In the genomic region with DNA sequence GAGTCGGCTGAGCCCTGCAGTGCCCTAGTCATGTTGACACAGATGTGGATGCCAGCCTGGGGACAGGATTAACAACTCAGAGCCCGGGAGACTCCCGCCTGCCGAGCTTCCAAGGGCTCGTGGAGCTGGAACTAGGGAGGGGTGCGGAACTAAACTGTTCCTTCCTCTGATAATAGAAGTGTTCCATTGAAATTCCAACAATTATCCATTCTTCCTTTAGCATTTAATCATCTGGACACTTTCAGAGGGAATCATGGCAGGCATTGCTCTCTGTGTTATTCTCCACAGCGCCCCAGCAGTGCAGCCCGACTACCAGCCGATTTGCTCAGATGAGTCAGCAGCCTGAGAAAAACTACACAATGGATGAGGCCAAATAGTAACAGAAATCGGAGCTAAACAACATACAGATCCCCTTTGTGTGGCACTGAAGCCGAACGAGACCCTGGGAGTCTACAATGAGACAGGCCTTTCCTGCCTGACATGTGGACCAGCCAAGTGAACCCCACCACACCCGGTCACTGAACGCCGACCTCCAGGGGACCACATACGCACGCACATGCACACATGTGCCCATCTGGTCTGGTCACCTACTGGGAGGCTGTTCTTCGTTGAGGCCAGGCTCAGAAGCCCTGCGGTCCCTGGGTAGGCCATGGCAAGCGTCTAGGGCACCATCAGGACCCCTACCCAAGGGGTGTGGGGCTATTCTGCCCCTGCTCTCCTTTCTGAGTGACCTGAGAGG, we compare ENCODE assay signal across 15 cellular contexts.
DNase-seq lines count a peak whose midpoint lies in the region; ATAC-seq, FAIRE-seq and TF ChIP-seq lines count a peak whose summit lies in the region.
"Had no signal": no experiment of that assay in that cellular context is flagged by ENCODE, and none has a peak within 500 bp of the region (broad histone marks: within the 10 kb centered on the region; RNA-seq: fewer than 3 reads in every experiment).

No MANE protein-coding gene starts in this region.

- intact Hi-C loops in K562 (cut with micrococcal nuclease) = no loop called here

- H3K4me1 Mint-ChIP-seq in GM23338 = no peaks in the 10 kb centered on the region

- no peaks in the 10 kb centered on the region for H3K9me2 ChIP-seq in GM23338 (ENCODE audit: insufficient read depth)

- no peak for TF ChIP-seq POLR2A in K562 (conservative IDR thresholded peaks at IDR 0.05)

- no peak overlapping the region for H3K4me3 Mint-ChIP-seq in GM23338

- H3K9me3 Mint-ChIP-seq in GM23338 = peaks cover 10% of the 10 kb centered on the region; the same call in 2 of the 3 replicates
- peaks cover 15 to 19% of the 10 kb centered on the region in 2 donors for H3K9me3 Mint-ChIP-seq in activated naive CD4-positive, alpha-beta T cell treated with anti-CD3 and anti-CD28 coated beads, Interleukin-2, amount 50 U/mL, for 72 hours

- H4K20me1 ChIP-seq in GM23338 (replicated peaks; ENCODE audit: insufficient read depth) (no peaks in the 10 kb centered on the region), K562 (replicated peaks; ENCODE audit: control insufficient read depth, insufficient read depth, low read length) (no peaks in the 10 kb centered on the region), smooth muscle cell (ENCODE audit: low read depth) (no peaks in the 10 kb centered on the region)

- TF ChIP-seq CTCF in GM23338 (conservative IDR thresholded peaks at IDR 0.05; ENCODE audit: low read depth in 2 of 2) (no peak), K562 (IDR thresholded peaks at IDR 0.05 in 2 of 3, conservative IDR thresholded peaks at IDR 0.05 in 1 of 3; ENCODE audit: insufficient read depth in 2 of 3, low read depth in 1 of 3, low read length in 3 of 3) (no peak), smooth muscle cell (IDR thresholded peaks at IDR 0.05; ENCODE audit: borderline replicate concordance, insufficient read depth, poor library complexity, severe bottlenecking) (no peak)

- no peaks in the 10 kb centered on the region; the same call in none of the 2 replicates for H3K9me3 ChIP-seq in K562 (replicated peaks; ENCODE audit: control insufficient read depth, insufficient read depth, low read depth, low read length)
- H3K9me3 ChIP-seq in smooth muscle cell (replicated peaks; ENCODE audit: low read depth) = peaks cover 4% of the 10 kb centered on the region

- H3K27me3 ChIP-seq in GM23338 (ENCODE audit: insufficient read depth) = no peaks in the 10 kb centered on the region
- H3K27me3 ChIP-seq in K562 (ENCODE audit: control insufficient read depth in 2 of 2, insufficient read depth in 2 of 2, low read length in 2 of 2) = peaks cover 0 to 18% of the 10 kb centered on the region in 2 experiments; a peak in 3 of 5 replicates
- no peaks in the 10 kb centered on the region for H3K27me3 ChIP-seq in smooth muscle cell (ENCODE audit: low read depth)

- no peaks in the 10 kb centered on the region; the same call in 1 of the 3 replicates for H3K36me3 Mint-ChIP-seq in GM23338 (ENCODE audit: low read depth)
- peaks cover 0 to 4% of the 10 kb centered on the region in 2 donors for H3K36me3 Mint-ChIP-seq in activated naive CD4-positive, alpha-beta T cell treated with anti-CD3 and anti-CD28 coated beads, Interleukin-2, amount 50 U/mL, for 72 hours

- no peaks in the 10 kb centered on the region for H3K79me2 ChIP-seq in GM23338 (replicated peaks; ENCODE audit: insufficient read depth)
- no peaks in the 10 kb centered on the region for H3K79me2 ChIP-seq in K562 (ENCODE audit: control insufficient read depth, insufficient read depth, low read length)
- H3K79me2 ChIP-seq in smooth muscle cell (ENCODE audit: low read depth) = no peaks in the 10 kb centered on the region

- no peak overlapping the region for H3K4me3 ChIP-seq in GM23338
- H3K4me3 ChIP-seq in K562 = no peak overlapping the region
- no peak overlapping the region for H3K4me3 ChIP-seq in smooth muscle cell
- H3K4me3 ChIP-seq: HAP-1 had no signal

- peak overlapping the region; percentile 47; the same call in 1 of the 2 replicates for H2AFZ ChIP-seq in GM23338
- H2AFZ ChIP-seq in K562 (ENCODE audit: low read depth, low read length) = no peak overlapping the region
- H2AFZ ChIP-seq in smooth muscle cell (ENCODE audit: low read depth) = peak overlapping the region; percentile 23

- H3K27ac ChIP-seq in GM23338 (ENCODE audit: low read depth) (no peak overlapping the region), K562 (ENCODE audit: extremely low read depth, low read depth, low read length) (no peak overlapping the region), smooth muscle cell (ENCODE audit: low read depth) (no peak overlapping the region)

- no peak overlapping the region for H3K27ac Mint-ChIP-seq in GM23338
- H3K27ac Mint-ChIP-seq in activated naive CD4-positive, alpha-beta T cell treated with anti-CD3 and anti-CD28 coated beads, Interleukin-2, amount 50 U/mL, for 72 hours = no peak overlapping the region

- POLR2A ChIA-PET in K562 (lab: Yijun Ruan, JAX) = no interaction called here

- no peaks in the 10 kb centered on the region for H3K36me3 ChIP-seq in GM23338 (ENCODE audit: insufficient read depth)
- H3K36me3 ChIP-seq in K562 (ENCODE audit: control insufficient read depth, insufficient read depth, low read length) = no peaks in the 10 kb centered on the region
- no peaks in the 10 kb centered on the region for H3K36me3 ChIP-seq in smooth muscle cell (ENCODE audit: low read depth)
- H3K36me3 ChIP-seq: HAP-1 had no signal

- no peak for TF ChIP-seq EP300 in K562 (IDR thresholded peaks at IDR 0.05; ENCODE audit: low read length)

- no peak for FAIRE-seq in K562 (lab: Jason Lieb, UNC)

- no peak for TF ChIP-seq RAD21 in K562 (CRISPR knock-in tag; conservative IDR thresholded peaks at IDR 0.05 in 1 of 2, IDR thresholded peaks at IDR 0.05 in 1 of 2)

- DNase-seq in GM23338 (ENCODE audit: low spot score) = no peak
- DNase-seq in K562 (ENCODE audit: extremely low read depth in 1 of 4, low spot score in 3 of 4) = no peak
- DNase-seq in inferior parietal cortex (ENCODE audit: extremely low spot score) = peak; percentile 40
- DNase-seq in smooth muscle cell (lab: John Stamatoyannopoulos, UW; ENCODE audit: unreplicated experiment) = no peak
- DNase-seq in activated effector memory CD4-positive, alpha-beta T cell treated with anti-CD3 and anti-CD28 coated beads, Interleukin-2, amount 50 U/mL, for 16 hours = no peak
- DNase-seq in stimulated activated CD4-positive, alpha-beta T cell treated with anti-CD3 and anti-CD28 coated beads, Interleukin-4, amount 100 ng/mL, for 1 hour = no peak
- no peak for DNase-seq in activated naive CD4-positive, alpha-beta T cell treated with anti-CD3 and anti-CD28 coated beads, Interleukin-2, amount 50 U/mL, for 72 hours (ENCODE audit: low spot score in 2 of 2)
- DNase-seq: activated T-cell treated with anti-CD3 and anti-CD28 coated beads, Interleukin-2, amount 50 U/mL, for 1 hour; effector memory CD4-positive, alpha-beta T cell; MM.1S; NK-92 treated with Interleukin-12 subunit alpha and Interleukin-12 subunit beta, amount 100 ng/mL, for 24 hours; stimulated activated CD8-positive, alpha-beta memory T cell treated with anti-CD3 and anti-CD28 coated beads, Interleukin-4, amount 100 ng/mL, for 48 hours; SW 1271 had no signal

- no peaks in the 10 kb centered on the region for H3K27me3 Mint-ChIP-seq in GM23338 (ENCODE audit: insufficient read depth, low read depth, poor library complexity)

- ATAC-seq in GM23338 = no peak
- ATAC-seq in K562 = no peak; the same call in 2 of the 3 replicates
- no peak for ATAC-seq in HG03460 (IDR thresholded peaks at IDR 0.05; ENCODE audit: unreplicated experiment)
- ATAC-seq in activated naive CD4-positive, alpha-beta T cell treated with anti-CD3 and anti-CD28 coated beads, Interleukin-2, amount 50 U/mL, for 72 hours = no peak

- in situ Hi-C loops in K562 (cut with MboI) = no loop called here

- CTCF ChIA-PET in K562 (lab: Yijun Ruan, JAX; ENCODE audit: low intra/inter-chr PET ratio) = no interaction called here

- H3K4me1 ChIP-seq in GM23338 (ENCODE audit: insufficient read depth) (no peaks in the 10 kb centered on the region), K562 (replicated peaks in 1 of 2; ENCODE audit: control insufficient read depth in 2 of 2, insufficient read depth in 2 of 2, low read length in 2 of 2) (no peaks in the 10 kb centered on the region), smooth muscle cell (ENCODE audit: low read depth) (no peaks in the 10 kb centered on the region)
- H3K4me1 ChIP-seq: HAP-1 had no signal

- no peak overlapping the region for H3K4me2 ChIP-seq in GM23338
- H3K4me2 ChIP-seq in K562 (ENCODE audit: insufficient read depth, low read length) = no peak overlapping the region
- peak overlapping the region; percentile 15 for H3K4me2 ChIP-seq in smooth muscle cell

- WGBS in K562 (ENCODE audit: insufficient coverage, low coverage, missing lambda C conversion rate) = 3% methylated on average over 20 of the region's 20 CpGs
- WGBS in smooth muscle cell (ENCODE audit: low lambda C conversion rate) = 55% methylated on average over 20 of the region's 20 CpGs

- H3K9ac ChIP-seq in K562 (ENCODE audit: insufficient read depth in 1 of 2, low read depth in 2 of 2, low read length in 2 of 2) (no peak overlapping the region), smooth muscle cell (ENCODE audit: low read depth) (no peak overlapping the region)

- H3K9me1 ChIP-seq in K562 (ENCODE audit: control insufficient read depth, insufficient read depth, low read length) = no peaks in the 10 kb centered on the region

- no peaks in the 10 kb centered on the region for H3F3A ChIP-seq in GM23338 (replicated peaks; ENCODE audit: low read depth)
- H3F3A ChIP-seq in smooth muscle cell (ENCODE audit: low read depth) = no peaks in the 10 kb centered on the region

- BruUV-seq in K562 (replicated peaks; lab: Mats Ljungman, UMichigan) = no TSS peak

TF ChIP-seq in GM23338, 12 proteins besides CTCF, POLR2A, EP300 and RAD21 (continues in another document):
- TF ChIP-seq CREB1 (CRISPR knock-in tag; IDR thresholded peaks at IDR 0.05; ENCODE audit: low read depth) (no peak), EZH2phosphoT487 (IDR thresholded peaks at IDR 0.05; ENCODE audit: unreplicated experiment) (no peak)

TF ChIP-seq in K562, 482 proteins besides CTCF, POLR2A, EP300 and RAD21:
- TF ChIP-seq MAFG (tag; conservative IDR thresholded peaks at IDR 0.05) = 0 out of 2 replicates have a peak, but pooled peaks have one; percentile 42
- no peak for TF ChIP-seq ZNF830 (CRISPR knock-in tag; IDR thresholded peaks at IDR 0.05)
- peak; percentile 13; the same call in 1 of the 2 replicates for TF ChIP-seq C11orf30 (IDR thresholded peaks at IDR 0.05; ENCODE audit: low read depth)
- 0 out of 2 replicates have a peak, but pooled peaks have one; percentile 3 for TF ChIP-seq ZNF316 (IDR thresholded peaks at IDR 0.05)
- no peak for TF ChIP-seq HNRNPLL (IDR thresholded peaks at IDR 0.05; ENCODE audit: low read depth, low read length, poor library complexity, severe bottlenecking)
- peak; percentile 30 for TF ChIP-seq NFE2 (IDR thresholded peaks at IDR 0.05; ENCODE audit: low read depth)
- TF ChIP-seq PHB (CRISPR knock-in tag; IDR thresholded peaks at IDR 0.05) = no peak
